In the genomic region with DNA sequence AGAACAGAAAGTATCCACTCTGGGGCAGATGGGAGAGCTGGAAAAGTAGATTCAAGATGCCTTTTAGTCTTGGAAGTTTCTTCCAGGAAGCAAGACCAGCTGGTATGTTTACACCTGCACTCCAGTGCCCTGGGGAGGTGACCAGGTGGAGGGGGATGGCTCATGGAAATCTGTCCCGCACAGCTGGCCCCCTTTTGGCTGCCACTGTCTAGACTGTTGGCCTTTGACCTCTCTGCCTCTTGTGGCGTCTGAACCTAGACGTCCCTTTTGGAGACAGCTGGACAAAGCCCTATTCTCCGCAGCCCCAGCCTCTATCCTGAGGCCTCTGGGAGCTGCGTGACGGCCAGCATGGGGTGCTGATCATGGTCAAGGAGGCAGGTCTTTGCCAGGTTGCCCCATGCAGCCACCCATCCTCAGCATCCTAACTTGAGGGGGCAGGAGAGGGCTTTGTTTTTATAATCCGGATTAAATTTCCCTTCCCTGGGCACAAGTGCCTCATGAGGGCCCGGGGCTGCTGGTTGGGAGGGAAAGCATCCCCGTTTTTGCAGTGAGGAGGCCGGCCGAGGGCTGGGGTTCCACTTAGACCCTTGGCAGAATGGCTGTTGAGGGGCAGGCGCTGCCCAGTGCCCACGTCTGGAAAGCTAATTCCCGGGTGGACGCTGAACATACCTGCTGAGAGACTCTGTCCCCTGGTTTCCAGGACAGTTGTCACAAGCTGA, we compare ENCODE assay signal across 17 cellular contexts. TPM values are rescaled to one million over a fixed set of nuclear protein-coding genes. Genes with fewer than 3 reads are reported as not detected.
DNase-seq lines count a peak whose midpoint lies in the region; TF ChIP-seq lines count a peak whose summit lies in the region.
"Had no signal": no experiment of that assay in that cellular context is flagged by ENCODE, and none has a peak within 500 bp of the region (broad histone marks: within the 10 kb centered on the region; RNA-seq: fewer than 3 reads in every experiment).

No MANE protein-coding gene starts in this region.

- peaks cover 3% of the 10 kb centered on the region for H3K4me1 ChIP-seq in CD8-positive, alpha-beta memory T cell (ENCODE audit: insufficient read depth, low read length)
- H3K4me1 ChIP-seq in endodermal cell (ENCODE audit: control insufficient read depth, insufficient read depth, low read length): peaks cover 3% of the 10 kb centered on the region
- peaks cover 21 to 43% of the 10 kb centered on the region in 2 donors for H3K4me1 ChIP-seq in neuronal stem cell (ENCODE audit: control insufficient read depth in 2 of 2, insufficient read depth in 1 of 2, low read depth in 1 of 2, low read length in 2 of 2)

- no peak overlapping the region for H3K4ac ChIP-seq in neuronal stem cell (ENCODE audit: low read length)

- H3K36me3 ChIP-seq in CD8-positive, alpha-beta memory T cell (ENCODE audit: insufficient read depth, low read length): no peaks in the 10 kb centered on the region
- H3K36me3 ChIP-seq in endodermal cell (ENCODE audit: control insufficient read depth, insufficient read depth, low read length): no peaks in the 10 kb centered on the region
- H3K36me3 ChIP-seq in neuronal stem cell (replicated peaks in 1 of 2; ENCODE audit: control insufficient read depth in 2 of 2, insufficient read depth in 2 of 2, low read length in 2 of 2): no peaks in the 10 kb centered on the region
- H3K36me3 ChIP-seq: brain microvascular endothelial cell had no signal

- no peak overlapping the region for H3K9ac ChIP-seq in endodermal cell (ENCODE audit: extremely low read depth, low read length, poor library complexity, severe bottlenecking)
- peak overlapping the region; percentile 31 for H3K9ac ChIP-seq in neuronal stem cell (ENCODE audit: low read depth, low read length, poor library complexity)

- no peaks in the 10 kb centered on the region for H3K9me3 Mint-ChIP-seq in CD8-positive, alpha-beta memory T cell
- no peaks in the 10 kb centered on the region for H3K9me3 Mint-ChIP-seq in endodermal cell
- no peaks in the 10 kb centered on the region for H3K9me3 Mint-ChIP-seq in activated T-helper 1 cell treated with anti-CD3 and anti-CD28 coated beads, Interleukin-12 subunit alpha, Interleukin-12 subunit beta, Interleukin-2, Interleukin-4 antibody, amounts not matched to agents 30 ng/mL and 10 ng/mL and 1 ng/mL, durations not matched to agents 14 hours and 24 hours and 36 hours
- H3K9me3 Mint-ChIP-seq: activated CD4-positive, alpha-beta memory T cell treated with anti-CD3 and anti-CD28 coated beads, Interleukin-2, amount 10 ng/mL, durations not matched to agents 7 days and 5 days; activated naive CD4-positive, alpha-beta T cell treated with anti-CD3 and anti-CD28 coated beads, Interleukin-2, amount 50 U/mL, for 72 hours; activated T-cell treated with anti-CD3 and anti-CD28 coated beads, Interleukin-2, amount 50 U/mL, for 4 hours; T-cell had no signal

- no peaks in the 10 kb centered on the region for H3K27me3 Mint-ChIP-seq in CD8-positive, alpha-beta memory T cell
- H3K27me3 Mint-ChIP-seq in endodermal cell (ENCODE audit: insufficient read depth): no peaks in the 10 kb centered on the region
- H3K27me3 Mint-ChIP-seq in activated T-helper 1 cell treated with anti-CD3 and anti-CD28 coated beads, Interleukin-12 subunit alpha, Interleukin-12 subunit beta, Interleukin-2, Interleukin-4 antibody, amounts not matched to agents 30 ng/mL and 10 ng/mL and 1 ng/mL, durations not matched to agents 14 hours and 24 hours and 36 hours (ENCODE audit: insufficient read depth): no peaks in the 10 kb centered on the region
- H3K27me3 Mint-ChIP-seq: activated CD4-positive, alpha-beta memory T cell treated with anti-CD3 and anti-CD28 coated beads, Interleukin-2, amount 10 ng/mL, durations not matched to agents 7 days and 5 days had no signal

- no peak overlapping the region for H3K23ac ChIP-seq in neuronal stem cell (ENCODE audit: low read depth, low read length, poor library complexity)

- no peak overlapping the region for H2BK12ac ChIP-seq in neuronal stem cell (ENCODE audit: low read length)

- H2BK15ac ChIP-seq in neuronal stem cell (ENCODE audit: low read length): no peak overlapping the region

- H3K79me1 ChIP-seq in neuronal stem cell (ENCODE audit: low read depth, low read length): no peaks in the 10 kb centered on the region

- H3K4me3 ChIP-seq in CD8-positive, alpha-beta memory T cell (ENCODE audit: low read length): no peak overlapping the region
- no peak overlapping the region for H3K4me3 ChIP-seq in endodermal cell (ENCODE audit: low read length)
- H3K4me3 ChIP-seq in neuronal stem cell (ENCODE audit: low read length in 2 of 2): no peak overlapping the region
- H3K4me3 ChIP-seq: dorsolateral prefrontal cortex had no signal

- no peak overlapping the region for H2AFZ ChIP-seq in neuronal stem cell (ENCODE audit: low read length)

- no peak overlapping the region for H3K4me2 ChIP-seq in neuronal stem cell (ENCODE audit: insufficient read depth, low read length, poor library complexity, severe bottlenecking)

- TF ChIP-seq CTCF in endodermal cell (conservative IDR thresholded peaks at IDR 0.05): no peak

- 82 to 90% methylated on average over 10 to 15 of the region's 15 CpGs for WGBS in endodermal cell (ENCODE audit: insufficient coverage in 1 of 2, insufficient read length in 1 of 2), 2 experiments
- WGBS in neuronal stem cell (ENCODE audit: extremely low coverage in 2 of 2, insufficient read length in 2 of 2, insufficient replicate concordance in 1 of 2), 2 donors: no CpG with 5 or more reads among the region's 15 CpGs

- no peak overlapping the region for H2BK120ac ChIP-seq in neuronal stem cell (ENCODE audit: low read depth, low read length)

- H3K36me3 Mint-ChIP-seq in CD8-positive, alpha-beta memory T cell: peaks cover 4 to 35% (median 8%) of the 10 kb centered on the region in 3 donors
- H3K36me3 Mint-ChIP-seq in endodermal cell (ENCODE audit: low read depth): peaks cover 4% of the 10 kb centered on the region
- H3K36me3 Mint-ChIP-seq in activated T-helper 1 cell treated with anti-CD3 and anti-CD28 coated beads, Interleukin-12 subunit alpha, Interleukin-12 subunit beta, Interleukin-2, Interleukin-4 antibody, amounts not matched to agents 30 ng/mL and 10 ng/mL and 1 ng/mL, durations not matched to agents 14 hours and 24 hours and 36 hours (ENCODE audit: low read depth): peaks cover 8% of the 10 kb centered on the region

- no peak overlapping the region for H2AK5ac ChIP-seq in neuronal stem cell (ENCODE audit: low read depth, low read length)

- no peak overlapping the region for H3K18ac ChIP-seq in neuronal stem cell (ENCODE audit: low read length)

- intact Hi-C loops in activated T-helper 1 cell treated with anti-CD3 and anti-CD28 coated beads, Interleukin-12 subunit alpha, Interleukin-12 subunit beta, Interleukin-2, Interleukin-4 antibody, amounts not matched to agents 30 ng/mL and 10 ng/mL and 1 ng/mL, durations not matched to agents 14 hours and 24 hours and 36 hours (cut with micrococcal nuclease): no loop called here

- no peak overlapping the region for H3K14ac ChIP-seq in neuronal stem cell (ENCODE audit: low read length)

- CTCF ChIA-PET in CD8-positive, alpha-beta memory T cell (lab: Charles Lee): interaction anchor here (1.3 to 1.8 kb wide), 2 partner anchors 20 to 89 kb away, joined by 3 to 7 read pairs; no protein-coding TSS in a partner anchor

- peaks cover 3 to 4% (median 3%) of the 10 kb centered on the region in 3 donors for H3K4me1 Mint-ChIP-seq in CD8-positive, alpha-beta memory T cell
- peaks cover 15% of the 10 kb centered on the region for H3K4me1 Mint-ChIP-seq in endodermal cell
- peaks cover 4% of the 10 kb centered on the region for H3K4me1 Mint-ChIP-seq in activated T-helper 1 cell treated with anti-CD3 and anti-CD28 coated beads, Interleukin-12 subunit alpha, Interleukin-12 subunit beta, Interleukin-2, Interleukin-4 antibody, amounts not matched to agents 30 ng/mL and 10 ng/mL and 1 ng/mL, durations not matched to agents 14 hours and 24 hours and 36 hours (ENCODE audit: low read depth)

- peak overlapping the region; percentile 61 for H3K27ac ChIP-seq in CD8-positive, alpha-beta memory T cell (ENCODE audit: low read depth, low read length)
- peak overlapping the region; percentile 90 for H3K27ac ChIP-seq in endodermal cell (ENCODE audit: low read depth, low read length)
- H3K27ac ChIP-seq in neuronal stem cell (replicated peaks; ENCODE audit: low read length): no peak overlapping the region
- H3K27ac ChIP-seq: brain microvascular endothelial cell, dorsolateral prefrontal cortex had no signal

- H2BK5ac ChIP-seq in neuronal stem cell (ENCODE audit: low read length): no peak overlapping the region

- H4K8ac ChIP-seq in neuronal stem cell (ENCODE audit: low read depth, low read length): no peak overlapping the region

- H3K9me3 ChIP-seq in CD8-positive, alpha-beta memory T cell (ENCODE audit: low read length): no peaks in the 10 kb centered on the region
- H3K9me3 ChIP-seq in endodermal cell (ENCODE audit: control insufficient read depth, low read length): no peaks in the 10 kb centered on the region
- H3K9me3 ChIP-seq in neuronal stem cell (replicated peaks in 1 of 2; ENCODE audit: control insufficient read depth in 2 of 2, insufficient read depth in 1 of 2, low read depth in 1 of 2, low read length in 2 of 2): peaks cover 0 to 3% of the 10 kb centered on the region in 2 donors

- no peak overlapping the region for H3K4me3 Mint-ChIP-seq in CD8-positive, alpha-beta memory T cell
- no peak overlapping the region for H3K4me3 Mint-ChIP-seq in endodermal cell
- no peak overlapping the region for H3K4me3 Mint-ChIP-seq in activated T-helper 1 cell treated with anti-CD3 and anti-CD28 coated beads, Interleukin-12 subunit alpha, Interleukin-12 subunit beta, Interleukin-2, Interleukin-4 antibody, amounts not matched to agents 30 ng/mL and 10 ng/mL and 1 ng/mL, durations not matched to agents 14 hours and 24 hours and 36 hours
- H3K4me3 Mint-ChIP-seq: activated CD4-positive, alpha-beta memory T cell treated with anti-CD3 and anti-CD28 coated beads, Interleukin-2, amount 10 ng/mL, durations not matched to agents 7 days and 5 days; activated T-cell treated with anti-CD3 and anti-CD28 coated beads, Interleukin-2, amount 50 U/mL, for 4 hours; T-cell had no signal

- DNase-seq in CD8-positive, alpha-beta memory T cell: no peak
- DNase-seq in NCI-H69 (lab: John Stamatoyannopoulos, UW) (peak; percentile 75), endodermal cell (no peak), neuronal stem cell (ENCODE audit: low spot score) (no peak), anterior cingulate cortex (lab: John Stamatoyannopoulos, UW) (no peak), SHP77 (lab: John Stamatoyannopoulos, UW) (no peak), NCI-H2029 (lab: John Stamatoyannopoulos, UW) (no peak)
- no peak for DNase-seq in activated T-helper 1 cell treated with anti-CD3 and anti-CD28 coated beads, Interleukin-12 subunit alpha, Interleukin-12 subunit beta, Interleukin-2, Interleukin-4 antibody, amounts not matched to agents 30 ng/mL and 10 ng/mL and 1 ng/mL, durations not matched to agents 14 hours and 24 hours and 36 hours (ENCODE audit: low spot score)
- DNase-seq: activated CD4-positive, alpha-beta memory T cell treated with anti-CD3 and anti-CD28 coated beads, Interleukin-2, amount 10 ng/mL, durations not matched to agents 7 days and 5 days; activated T-cell treated with anti-CD3 and anti-CD28 coated beads, Interleukin-2, amount 50 U/mL, for 4 hours; brain microvascular endothelial cell; dorsolateral prefrontal cortex; Kasumi-1; nucleus accumbens; T-cell had no signal

- no peaks in the 10 kb centered on the region for H3K27me3 ChIP-seq in CD8-positive, alpha-beta memory T cell (ENCODE audit: insufficient read depth, low read length, poor library complexity, severe bottlenecking)
- H3K27me3 ChIP-seq in endodermal cell (ENCODE audit: control insufficient read depth, insufficient read depth, low read length, poor library complexity, severe bottlenecking): no peaks in the 10 kb centered on the region
- peaks cover 0 to 2% (median 0%) of the 10 kb centered on the region in 3 experiments for H3K27me3 ChIP-seq in neuronal stem cell (ENCODE audit: control insufficient read depth in 3 of 3, insufficient read depth in 3 of 3, low read depth in 1 of 3, low read length in 3 of 3)
- H3K27me3 ChIP-seq: brain microvascular endothelial cell, dorsolateral prefrontal cortex had no signal

- no peak overlapping the region for H3K27ac Mint-ChIP-seq in CD8-positive, alpha-beta memory T cell
- no peak overlapping the region for H3K27ac Mint-ChIP-seq in endodermal cell
- no peak overlapping the region for H3K27ac Mint-ChIP-seq in activated T-helper 1 cell treated with anti-CD3 and anti-CD28 coated beads, Interleukin-12 subunit alpha, Interleukin-12 subunit beta, Interleukin-2, Interleukin-4 antibody, amounts not matched to agents 30 ng/mL and 10 ng/mL and 1 ng/mL, durations not matched to agents 14 hours and 24 hours and 36 hours
- H3K27ac Mint-ChIP-seq: activated CD4-positive, alpha-beta memory T cell treated with anti-CD3 and anti-CD28 coated beads, Interleukin-2, amount 10 ng/mL, durations not matched to agents 7 days and 5 days; activated naive CD4-positive, alpha-beta T cell treated with anti-CD3 and anti-CD28 coated beads, Interleukin-2, amount 50 U/mL, for 72 hours; T-cell had no signal

- H4K91ac ChIP-seq in neuronal stem cell (ENCODE audit: low read depth, low read length, poor library complexity): no peak overlapping the region

- POLR2A ChIA-PET in CD8-positive, alpha-beta memory T cell (lab: Charles Lee): no interaction called here

RNA-seq across cellular contexts. Expression of gene GDF15, which starts 17.3 kb away (rescaled TPM):
- under 1 TPM; 0.28 to 0.29 TPM for total RNA-seq in CD8-positive, alpha-beta memory T cell
- not detected for polyA plus RNA-seq in CD8-positive, alpha-beta memory T cell
- 1 to 10 TPM in 1 of 2 donors, under 1 TPM in 1; 0.90 to 2.2 TPM for total RNA-seq in endodermal cell
- 15.5 TPM for polyA plus RNA-seq in endodermal cell (2013, experiment 1 of 2)
- polyA plus RNA-seq in endodermal cell (2013, experiment 2 of 2): 18.2 TPM
- polyA plus RNA-seq in neuronal stem cell (2013, experiment 1 of 2): 5.3 TPM
- 5.1 TPM for polyA plus RNA-seq in neuronal stem cell (2013, experiment 2 of 2)
- total RNA-seq in activated T-helper 1 cell treated with anti-CD3 and anti-CD28 coated beads, Interleukin-12 subunit alpha, Interleukin-12 subunit beta, Interleukin-2, Interleukin-4 antibody, amounts not matched to agents 30 ng/mL and 10 ng/mL and 1 ng/mL, durations not matched to agents 14 hours and 24 hours and 36 hours: not detected in 2 replicates
- total RNA-seq: activated CD4-positive, alpha-beta memory T cell treated with anti-CD3 and anti-CD28 coated beads, Interleukin-2, amount 10 ng/mL, durations not matched to agents 7 days and 5 days had no signal

RNA-seq across cellular contexts. Expression of gene PGPEP1, which starts 28.3 kb away (rescaled TPM):
- 10 to 100 TPM; 27.3 to 27.7 TPM for total RNA-seq in CD8-positive, alpha-beta memory T cell
- 12.2 TPM for polyA plus RNA-seq in CD8-positive, alpha-beta memory T cell
- total RNA-seq in endodermal cell: 1 to 10 TPM; 7.7 to 9.0 TPM
- 56.3 TPM for polyA plus RNA-seq in endodermal cell (2013, experiment 1 of 2)
- 66.8 TPM for polyA plus RNA-seq in endodermal cell (2013, experiment 2 of 2)
- 10.5 TPM for polyA plus RNA-seq in neuronal stem cell (2013, experiment 1 of 2)
- 10.8 TPM for polyA plus RNA-seq in neuronal stem cell (2013, experiment 2 of 2)
- total RNA-seq in activated T-helper 1 cell treated with anti-CD3 and anti-CD28 coated beads, Interleukin-12 subunit alpha, Interleukin-12 subunit beta, Interleukin-2, Interleukin-4 antibody, amounts not matched to agents 30 ng/mL and 10 ng/mL and 1 ng/mL, durations not matched to agents 14 hours and 24 hours and 36 hours: 17.9 and 21.5 TPM in 2 replicates

RNA-seq across cellular contexts. Expression of gene LRRC25, which starts 28.8 kb away (rescaled TPM):
- under 1 TPM; 0.26 to 0.31 TPM for total RNA-seq in CD8-positive, alpha-beta memory T cell
- polyA plus RNA-seq in CD8-positive, alpha-beta memory T cell: not detected
- total RNA-seq in endodermal cell: not detected
- polyA plus RNA-seq in endodermal cell (2013, experiment 1 of 2): 0.21 TPM
- polyA plus RNA-seq in endodermal cell (2013, experiment 2 of 2): 0.21 TPM
- polyA plus RNA-seq in neuronal stem cell (2013, experiment 1 of 2): 0.18 TPM
- polyA plus RNA-seq in neuronal stem cell (2013, experiment 2 of 2): 0.10 TPM
- total RNA-seq in activated T-helper 1 cell treated with anti-CD3 and anti-CD28 coated beads, Interleukin-12 subunit alpha, Interleukin-12 subunit beta, Interleukin-2, Interleukin-4 antibody, amounts not matched to agents 30 ng/mL and 10 ng/mL and 1 ng/mL, durations not matched to agents 14 hours and 24 hours and 36 hours: not detected in 2 replicates
- total RNA-seq: activated CD4-positive, alpha-beta memory T cell treated with anti-CD3 and anti-CD28 coated beads, Interleukin-2, amount 10 ng/mL, durations not matched to agents 7 days and 5 days; activated naive CD4-positive, alpha-beta T cell treated with anti-CD3 and anti-CD28 coated beads, Interleukin-2, amount 50 U/mL, for 72 hours; activated T-cell treated with anti-CD3 and anti-CD28 coated beads, Interleukin-2, amount 50 U/mL, for 4 hours; glomerular endothelial cell had no signal

RNA-seq across cellular contexts. Expression of gene LSM4, which starts 45.8 kb away (rescaled TPM):
- total RNA-seq in CD8-positive, alpha-beta memory T cell: 100 to 1,000 TPM; 351 to 373 TPM
- 154 TPM for polyA plus RNA-seq in CD8-positive, alpha-beta memory T cell
- 100 to 1,000 TPM; 252 to 276 TPM for total RNA-seq in endodermal cell
- polyA plus RNA-seq in endodermal cell (2013, experiment 1 of 2): 273 TPM
- 240 TPM for polyA plus RNA-seq in endodermal cell (2013, experiment 2 of 2)
- polyA plus RNA-seq in neuronal stem cell (2013, experiment 1 of 2): 355 TPM
- polyA plus RNA-seq in neuronal stem cell (2013, experiment 2 of 2): 349 TPM
- 198 and 200 TPM in 2 replicates for total RNA-seq in activated T-helper 1 cell treated with anti-CD3 and anti-CD28 coated beads, Interleukin-12 subunit alpha, Interleukin-12 subunit beta, Interleukin-2, Interleukin-4 antibody, amounts not matched to agents 30 ng/mL and 10 ng/mL and 1 ng/mL, durations not matched to agents 14 hours and 24 hours and 36 hours

RNA-seq across cellular contexts. Expression of gene SSBP4, which starts 50.5 kb away (rescaled TPM):
- total RNA-seq in CD8-positive, alpha-beta memory T cell: 100 to 1,000 TPM; 111 to 131 TPM
- polyA plus RNA-seq in CD8-positive, alpha-beta memory T cell: 108 TPM
- total RNA-seq in endodermal cell: 10 to 100 TPM; 35.9 to 43.5 TPM
- polyA plus RNA-seq in endodermal cell (2013, experiment 1 of 2): 154 TPM
- 157 TPM for polyA plus RNA-seq in endodermal cell (2013, experiment 2 of 2)
- polyA plus RNA-seq in neuronal stem cell (2013, experiment 1 of 2): 66.8 TPM
- polyA plus RNA-seq in neuronal stem cell (2013, experiment 2 of 2): 64.3 TPM
- 135 and 141 TPM in 2 replicates for total RNA-seq in activated T-helper 1 cell treated with anti-CD3 and anti-CD28 coated beads, Interleukin-12 subunit alpha, Interleukin-12 subunit beta, Interleukin-2, Interleukin-4 antibody, amounts not matched to agents 30 ng/mL and 10 ng/mL and 1 ng/mL, durations not matched to agents 14 hours and 24 hours and 36 hours
